14 cellular contexts compared by ENCODE assay signal in the genomic region with DNA sequence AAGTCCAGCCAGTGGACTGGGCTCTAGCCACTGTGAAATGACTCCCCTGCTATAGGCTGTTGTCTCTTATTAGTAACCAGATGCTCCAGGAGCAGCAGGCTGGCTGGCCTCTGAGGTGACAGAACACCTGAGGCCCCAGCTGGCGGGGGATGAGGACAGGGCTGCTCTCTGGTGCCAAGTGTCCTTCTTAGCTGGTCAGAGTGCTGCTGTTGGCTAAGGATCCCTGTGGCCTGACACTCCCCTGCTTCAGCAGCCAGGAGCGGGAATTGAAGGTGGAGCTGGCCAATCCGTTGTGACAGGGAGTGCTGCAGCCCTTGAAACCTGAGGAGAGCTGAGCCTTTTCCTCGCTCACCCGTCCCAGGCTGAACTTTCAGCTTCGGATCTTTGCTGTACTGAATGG. TPM values are rescaled to one million over a fixed set of nuclear protein-coding genes. Genes with fewer than 3 reads are reported as not detected.
DNase-seq lines count a peak whose midpoint lies in the region; ATAC-seq and TF ChIP-seq lines count a peak whose summit lies in the region.
"Had no signal": no experiment of that assay in that cellular context is flagged by ENCODE, and none has a peak within 500 bp of the region (broad histone marks: within the 10 kb centered on the region; RNA-seq: fewer than 3 reads in every experiment).

No MANE protein-coding gene starts in this region.

- ATAC-seq in GM18909 (IDR thresholded peaks at IDR 0.05; ENCODE audit: poor library complexity, unreplicated experiment) (no peak), GM19452 (IDR thresholded peaks at IDR 0.05; ENCODE audit: unreplicated experiment) (no peak)
- ATAC-seq: activated CD8-positive, alpha-beta memory T cell treated with anti-CD3 and anti-CD28 coated beads, Interleukin-2, amount 10 ng/mL, durations not matched to agents 7 days and 5 days had no signal

- no peaks in the 10 kb centered on the region for H3K27me3 Mint-ChIP-seq in MCF 10A (ENCODE audit: insufficient read depth, unreplicated experiment)
- H3K27me3 Mint-ChIP-seq: activated naive CD8-positive, alpha-beta T cell had no signal

- TF ChIP-seq POLR2A in breast epithelium (IDR thresholded peaks at IDR 0.05) = no peak

- H3K9me3 ChIP-seq in breast epithelium (no peaks in the 10 kb centered on the region), WERI-Rb-1 (ENCODE audit: severe bottlenecking) (peaks cover 2% of the 10 kb centered on the region)
- H3K9me3 ChIP-seq: testis had no signal

- POLR2A ChIA-PET in MCF 10A (lab: Yijun Ruan, JAX) = no interaction called here

- TF ChIP-seq CTCF in breast epithelium (IDR thresholded peaks at IDR 0.05) (no peak), MCF 10A (IDR thresholded peaks at IDR 0.05; ENCODE audit: unreplicated experiment) (no peak), WERI-Rb-1 (IDR thresholded peaks at IDR 0.05; ENCODE audit: low read depth, low read length) (no peak), coronary artery (IDR thresholded peaks at IDR 0.05) (no peak)

- H3K36me3 ChIP-seq in breast epithelium (no peaks in the 10 kb centered on the region), WERI-Rb-1 (no peaks in the 10 kb centered on the region)

- intact Hi-C loops in breast epithelium (cut with DNase I; ENCODE audit: low total_unique reads) = no loop called here
- intact Hi-C loops in MCF 10A (cut with micrococcal nuclease) = no loop called here

- CTCF ChIA-PET in MCF 10A (lab: Yijun Ruan, JAX) = interaction anchor here (1.1 to 1.7 kb wide), 4 partner anchors 10 to 14 kb away, joined by 3 to 4 read pairs (median 4); no protein-coding TSS in a partner anchor

- H3K4me3 ChIP-seq in breast epithelium (peak overlapping the region in 1 of 3 donors; percentile 6), WERI-Rb-1 (ENCODE audit: low read depth, low read length) (no peak overlapping the region), coronary artery (no peak overlapping the region)
- H3K4me3 ChIP-seq: dorsolateral prefrontal cortex, testis had no signal

- no peak overlapping the region for H3K4me3 Mint-ChIP-seq in MCF 10A (ENCODE audit: unreplicated experiment)
- H3K4me3 Mint-ChIP-seq: activated CD8-positive, alpha-beta memory T cell treated with anti-CD3 and anti-CD28 coated beads, Interleukin-2, amount 10 ng/mL, durations not matched to agents 7 days and 5 days; activated naive CD8-positive, alpha-beta T cell; memory B cell had no signal

- no peaks in the 10 kb centered on the region for H3K4me1 Mint-ChIP-seq in MCF 10A (ENCODE audit: insufficient read depth, unreplicated experiment)

- no peak overlapping the region for H3K27ac Mint-ChIP-seq in MCF 10A (ENCODE audit: low read depth, unreplicated experiment)
- H3K27ac Mint-ChIP-seq: activated CD8-positive, alpha-beta memory T cell treated with anti-CD3 and anti-CD28 coated beads, Interleukin-2, amount 10 ng/mL, durations not matched to agents 7 days and 5 days; activated naive CD8-positive, alpha-beta T cell; memory B cell had no signal

- peak overlapping the region; percentile 74 to 83 for H3K27ac ChIP-seq in breast epithelium
- peak overlapping the region; percentile 44; the same call in 1 of the 2 replicates for H3K27ac ChIP-seq in WERI-Rb-1
- no peak overlapping the region for H3K27ac ChIP-seq in coronary artery
- H3K27ac ChIP-seq: testis had no signal

- no peaks in the 10 kb centered on the region for H3K27me3 ChIP-seq in breast epithelium
- no peaks in the 10 kb centered on the region for H3K27me3 ChIP-seq in WERI-Rb-1 (ENCODE audit: insufficient read depth, low read depth, severe bottlenecking)
- H3K27me3 ChIP-seq: dorsolateral prefrontal cortex, testis had no signal

- no peaks in the 10 kb centered on the region for H3K4me1 ChIP-seq in breast epithelium
- H3K4me1 ChIP-seq: testis had no signal

- DNase-seq in breast epithelium (ENCODE audit: low spot score in 2 of 2) (peak; percentile 64 to 66), MCF 10A (ENCODE audit: unreplicated experiment) (no peak), WERI-Rb-1 (peak; percentile 78), islet precursor cell (peak; percentile 76), GOT3 (lab: John Stamatoyannopoulos, UW) (no peak), coronary artery (ENCODE audit: low spot score) (no peak)
- DNase-seq: activated CD8-positive, alpha-beta memory T cell treated with anti-CD3 and anti-CD28 coated beads, Interleukin-2, amount 10 ng/mL, durations not matched to agents 7 days and 5 days; MM.1S; testis had no signal

- BruUV-seq in MCF 10A (replicated peaks; lab: Mats Ljungman, UMichigan) = no TSS peak

- no peaks in the 10 kb centered on the region for H3K9me3 Mint-ChIP-seq in MCF 10A (ENCODE audit: unreplicated experiment)

- no peaks in the 10 kb centered on the region for H3K36me3 Mint-ChIP-seq in MCF 10A (ENCODE audit: insufficient read depth, unreplicated experiment)
- H3K36me3 Mint-ChIP-seq: activated CD8-positive, alpha-beta memory T cell treated with anti-CD3 and anti-CD28 coated beads, Interleukin-2, amount 10 ng/mL, durations not matched to agents 7 days and 5 days; activated naive CD8-positive, alpha-beta T cell; memory B cell had no signal

RNA-seq across cellular contexts. Expression of a gene that starts 30.7 kb away (rescaled TPM):
- 10 to 100 TPM in 1 of 3 donors, 1 to 10 TPM in 1, under 1 TPM in 1; 0.64 to 10.2 (median 6.0) TPM for total RNA-seq in breast epithelium
- 0.17 and 0.37 TPM in 2 replicates for total RNA-seq in MCF 10A (2022)

RNA-seq across cellular contexts. Expression of a gene that starts 45.8 kb away (rescaled TPM):
- total RNA-seq in breast epithelium (1 to 10 TPM in 2 of 3 donors, not detected in 1; 3.4 to 5.2 TPM), MCF 10A (2022) (22.4 and 39.9 TPM in 2 replicates)

Comparison
In these comparisons a context has a peak if more than half of its experiments do, and no peak if none do; other contexts are left out.
1. DNase-seq: peak in breast epithelium (2 of 2), WERI-Rb-1 (single experiment) and islet precursor cell (single experiment); none in MCF 10A (single experiment), GOT3 (single experiment) and coronary artery (single experiment).
2. H3K27ac ChIP-seq: peak in breast epithelium (2 of 2) and WERI-Rb-1 (single experiment); none in coronary artery (0 of 2).